27 cellular contexts compared by ENCODE assay signal in the genomic region with DNA sequence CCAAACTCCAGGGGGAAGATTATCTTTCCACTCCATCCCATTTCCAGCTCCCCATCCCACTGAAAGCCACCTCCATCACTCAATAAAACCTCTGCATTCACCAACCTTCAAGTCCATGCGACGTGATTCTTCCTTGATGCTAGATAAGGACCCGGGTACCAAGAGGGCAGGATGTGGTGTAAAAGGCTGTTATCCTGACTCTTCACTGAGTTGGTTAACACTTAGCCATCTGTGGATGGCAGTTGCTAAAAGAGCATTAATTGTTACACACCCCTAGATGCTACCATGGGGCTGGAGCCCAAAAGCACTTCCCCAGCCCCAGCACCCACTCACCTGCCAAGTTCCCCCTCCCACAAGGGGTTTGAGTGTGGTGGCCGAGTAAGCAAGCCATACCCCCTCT. TPM values are rescaled to one million over a fixed set of nuclear protein-coding genes. Genes with fewer than 3 reads are reported as not detected.
"Had no signal": no experiment of that assay in that cellular context is flagged by ENCODE, and none has a peak within 500 bp of the region (broad histone marks: within the 10 kb centered on the region; RNA-seq: fewer than 3 reads in every experiment).

No MANE protein-coding gene starts in this region.

- DNase-seq: stimulated activated CD4-positive, alpha-beta T cell treated with anti-CD3 and anti-CD28 coated beads, Interleukin-2, amount 100 ng/mL, for 48 hours; stimulated activated CD4-positive, alpha-beta T cell treated with anti-CD3 and anti-CD28 coated beads, Interleukin-4, amount 100 ng/mL, for 1 hour; stimulated activated CD4-positive, alpha-beta T cell treated with anti-CD3 and anti-CD28 coated beads, Interleukin-4, amount 100 ng/mL, for 24 hours; stimulated activated CD4-positive, alpha-beta T cell treated with anti-CD3 and anti-CD28 coated beads, Interleukin-4, amount 100 ng/mL, for 4 hours; stimulated activated CD8-positive, alpha-beta memory T cell treated with anti-CD3 and anti-CD28 coated beads, Interleukin-4, amount 100 ng/mL, for 48 hours; stimulated activated naive B cell treated with anti-CD40 and anti-IgM and Interleukin-4, amounts not matched to agents 10 μg/mL and 1 μg/mL and 100 μg/mL, for 72 hours; stimulated activated naive CD4-positive, alpha-beta T cell; stimulated activated naive CD4-positive, alpha-beta T cell treated with Interleukin-2 at 50 U/mL for 16 hours; stimulated activated naive CD8-positive, alpha-beta T cell treated with anti-CD3 and anti-CD28 coated beads, Interleukin-15, amount 100 ng/mL, for 72 hours; stimulated activated naive CD8-positive, alpha-beta T cell treated with anti-CD3 and anti-CD28 coated beads, Interleukin-15, Interleukin-2, amounts not matched to agents 100 U/mL and 50 U/mL, for 24 hours; stomach; substantia nigra; testis; thyroid gland; tibial artery; transverse colon; trophoblast cell; upper lobe of left lung; upper lobe of right lung; uterus had no signal

- H3K27me3 ChIP-seq: stomach, suprapubic skin, testis, thyroid gland, tibial artery, tibial nerve, transverse colon, upper lobe of left lung, upper lobe of right lung, uterus, vagina had no signal

- H3K36me3 ChIP-seq: stomach, suprapubic skin, thoracic aorta, thyroid gland, tibial artery, tibial nerve, transverse colon, upper lobe of left lung, upper lobe of right lung, uterus, vagina had no signal

- ATAC-seq: stimulated activated effector memory CD8-positive, alpha-beta T cell treated with anti-CD3 and anti-CD28 coated beads, Interleukin-12 subunit alpha, Interleukin-12 subunit beta, amount 100 ng/mL, for 72 hours; stimulated activated memory B cell treated with anti-CD40 and anti-IgM and Interleukin-4, amounts not matched to agents 10 μg/mL and 1 μg/mL and 100 μg/mL, for 72 hours; stimulated activated naive B cell treated with anti-CD40 and anti-IgM and Interleukin-4, amounts not matched to agents 10 μg/mL and 1 μg/mL and 100 μg/mL, for 72 hours; stimulated activated naive CD8-positive, alpha-beta T cell treated with anti-CD3 and anti-CD28 coated beads, Interleukin-15, amount 100 ng/mL, for 72 hours; stimulated activated naive CD8-positive, alpha-beta T cell treated with anti-CD3 and anti-CD28 coated beads, Interleukin-15, Interleukin-2, amounts not matched to agents 100 U/mL and 50 U/mL, for 24 hours; upper lobe of right lung had no signal

- FAIRE-seq: urothelium cell line had no signal

- H3K4me3 ChIP-seq: stomach, suprapubic skin, testis, thoracic aorta, thyroid gland, tibial artery, tibial nerve, transverse colon, upper lobe of left lung, upper lobe of right lung, uterus, vagina had no signal

RNA-seq across cellular contexts. Expression of a gene that starts 53.4 kb away (rescaled TPM):
- total RNA-seq: thoracic aorta, vagina had no signal
